13 cellular contexts compared by ENCODE assay signal in genomic region chr16:86585821-86586611, GRCh38. TPM values are rescaled to one million over a fixed set of nuclear protein-coding genes. Genes with fewer than 3 reads are reported as not detected.
DNase-seq lines count a peak whose midpoint lies in the region; ATAC-seq and TF ChIP-seq lines count a peak whose summit lies in the region.
"Had no signal": no experiment of that assay in that cellular context is flagged by ENCODE, and none has a peak within 500 bp of the region (broad histone marks: within the 10 kb centered on the region; RNA-seq: fewer than 3 reads in every experiment).

No MANE protein-coding gene starts in this region.

- peak overlapping the region; percentile 45; the same call in 1 of the 2 replicates for H2AFZ ChIP-seq in GM23248

- H3K36me3 ChIP-seq in GM23248 (ENCODE audit: low read depth) (no peaks in the 10 kb centered on the region), ascending aorta (peaks cover 0 to 3% of the 10 kb centered on the region in 2 donors), left ventricle myocardium inferior (no peaks in the 10 kb centered on the region)
- H3K36me3 ChIP-seq: Peyer's patch had no signal

- H3K9ac ChIP-seq in GM23248: peak overlapping the region; percentile 75

- H3K27me3 ChIP-seq in GM23248 (replicated peaks; ENCODE audit: insufficient read depth): no peaks in the 10 kb centered on the region
- no peaks in the 10 kb centered on the region for H3K27me3 ChIP-seq in ascending aorta
- peaks cover 76% of the 10 kb centered on the region for H3K27me3 ChIP-seq in left ventricle myocardium inferior (ENCODE audit: low read depth)
- H3K27me3 ChIP-seq: Peyer's patch had no signal

- 38 to 43% methylated on average over 10 of the region's 10 CpGs for WGBS in GM23248 (ENCODE audit: low coverage in 1 of 2, low lambda C conversion rate in 2 of 2, missing lambda C conversion rate in 2 of 2), 2 experiments

- H3K9me3 Mint-ChIP-seq in activated CD8-positive, alpha-beta memory T cell treated with anti-CD3 and anti-CD28 coated beads, Interleukin-2, amount 10 ng/mL, durations not matched to agents 7 days and 5 days (ENCODE audit: low read depth): no peaks in the 10 kb centered on the region

- H3K27ac ChIP-seq in GM23248: peak overlapping the region; percentile 97
- H3K27ac ChIP-seq in ascending aorta: peak overlapping the region; percentile 91 to 99
- peak overlapping the region; percentile 73 for H3K27ac ChIP-seq in left ventricle myocardium inferior (replicated peaks)
- H3K27ac ChIP-seq: VCaP had no signal

- no peak overlapping the region for H3K4me3 Mint-ChIP-seq in activated CD8-positive, alpha-beta memory T cell treated with anti-CD3 and anti-CD28 coated beads, Interleukin-2, amount 10 ng/mL, durations not matched to agents 7 days and 5 days

- TF ChIP-seq CTCF in ascending aorta (IDR thresholded peaks at IDR 0.05) (no peak), left ventricle myocardium inferior (IDR thresholded peaks at IDR 0.05; ENCODE audit: borderline replicate concordance) (no peak)

- no peaks in the 10 kb centered on the region for H4K20me1 ChIP-seq in GM23248 (ENCODE audit: insufficient read depth)

- ATAC-seq in stimulated activated naive CD8-positive, alpha-beta T cell treated with anti-CD3 and anti-CD28 coated beads, Interleukin-15, Interleukin-2, amounts not matched to agents 100 U/mL and 50 U/mL, for 24 hours: no peak
- ATAC-seq in activated CD8-positive, alpha-beta memory T cell treated with anti-CD3 and anti-CD28 coated beads, Interleukin-2, amount 10 ng/mL, durations not matched to agents 7 days and 5 days: no peak
- no peak for ATAC-seq in GM18517 (IDR thresholded peaks at IDR 0.05; ENCODE audit: unreplicated experiment)

- H3K79me2 ChIP-seq in GM23248 (ENCODE audit: insufficient read depth): peaks cover 29% of the 10 kb centered on the region

- no peaks in the 10 kb centered on the region for H3K4me1 Mint-ChIP-seq in activated CD8-positive, alpha-beta memory T cell treated with anti-CD3 and anti-CD28 coated beads, Interleukin-2, amount 10 ng/mL, durations not matched to agents 7 days and 5 days

- no peaks in the 10 kb centered on the region for H3K36me3 Mint-ChIP-seq in activated CD8-positive, alpha-beta memory T cell treated with anti-CD3 and anti-CD28 coated beads, Interleukin-2, amount 10 ng/mL, durations not matched to agents 7 days and 5 days

- H3K27me3 Mint-ChIP-seq in activated CD8-positive, alpha-beta memory T cell treated with anti-CD3 and anti-CD28 coated beads, Interleukin-2, amount 10 ng/mL, durations not matched to agents 7 days and 5 days: peaks cover 16% of the 10 kb centered on the region

- H3K9me2 ChIP-seq in GM23248 (ENCODE audit: insufficient read depth): 0 out of 2 replicates have a peak, but pooled peaks cover 13% of the 10 kb centered on the region

- intact Hi-C loops in ascending aorta (cut with DNase I): loop anchor here (2.0 kb wide), 1 partner anchor 23 kb away; no protein-coding TSS in a partner anchor
- intact Hi-C loops in left ventricle myocardium inferior (cut with micrococcal nuclease): no loop called here

- peaks cover 50% of the 10 kb centered on the region for H3F3A ChIP-seq in GM23248 (ENCODE audit: insufficient read depth)

- H3K4me3 ChIP-seq in GM23248 (peak overlapping the region; percentile 36), ascending aorta (peak overlapping the region in 1 of 2 donors; percentile 26), left ventricle myocardium inferior (no peak overlapping the region)
- H3K4me3 ChIP-seq: Peyer's patch had no signal

- H3K27ac Mint-ChIP-seq in activated CD8-positive, alpha-beta memory T cell treated with anti-CD3 and anti-CD28 coated beads, Interleukin-2, amount 10 ng/mL, durations not matched to agents 7 days and 5 days: no peak overlapping the region

- peak overlapping the region; percentile 63 for H3K4me2 ChIP-seq in GM23248 (ENCODE audit: unreplicated experiment)

- in situ Hi-C loops in GM23248 (cut with MboI): loop anchor here (10.0 kb wide), 1 partner anchor 169 kb away; no protein-coding TSS in a partner anchor

- H3K9me3 ChIP-seq in GM23248 (ENCODE audit: low read depth) (no peaks in the 10 kb centered on the region), ascending aorta (no peaks in the 10 kb centered on the region), left ventricle myocardium inferior (replicated peaks) (no peaks in the 10 kb centered on the region)
- H3K9me3 ChIP-seq: Peyer's patch had no signal

- peaks cover 70% of the 10 kb centered on the region for H3K4me1 ChIP-seq in GM23248 (ENCODE audit: insufficient read depth)
- peaks cover 29 to 85% of the 10 kb centered on the region in 2 donors for H3K4me1 ChIP-seq in ascending aorta
- no peaks in the 10 kb centered on the region for H3K4me1 ChIP-seq in left ventricle myocardium inferior
- H3K4me1 ChIP-seq: Peyer's patch had no signal

- DNase-seq in GM23248 (peak; percentile 94), ascending aorta (ENCODE audit: low spot score in 2 of 2) (peak in 1 of 2 donors; percentile 91), left ventricle myocardium inferior (no peak), stromal cell of bone marrow (ENCODE audit: low read depth) (peak; percentile 89), iPS-NIHi11 (ENCODE audit: low spot score) (no peak)
- DNase-seq in stimulated activated naive CD8-positive, alpha-beta T cell treated with anti-CD3 and anti-CD28 coated beads, Interleukin-15, Interleukin-2, amounts not matched to agents 100 U/mL and 50 U/mL, for 24 hours: no peak
- no peak for DNase-seq in activated CD8-positive, alpha-beta memory T cell treated with anti-CD3 and anti-CD28 coated beads, Interleukin-2, amount 10 ng/mL, durations not matched to agents 7 days and 5 days
- DNase-seq: activated T-cell treated with anti-CD3 and anti-CD28 coated beads, Interleukin-2, amount 50 U/mL, for 1 hour; mesendoderm; NCI-H345; Peyer's patch had no signal

- CTCF ChIA-PET in activated CD8-positive, alpha-beta memory T cell treated with anti-CD3 and anti-CD28 coated beads, Interleukin-2, amount 10 ng/mL, durations not matched to agents 7 days and 5 days (lab: Charles Lee): interaction anchor here (1.3 kb wide), 1 partner anchor 288 kb away, joined by 3 read pairs; no protein-coding TSS in a partner anchor

RNA-seq across cellular contexts. Expression of gene FOXL1, which starts 7.7 kb away (rescaled TPM):
- total RNA-seq in GM23248 (2014; rRNA removed; shearing (Covaris generic)): 13.0 and 14.5 TPM in 2 replicates
- polyA plus RNA-seq in GM23248 (2016; fragmentation: Nextera tagmentation; extraction: Ambion mirVana): 4.7 and 4.9 TPM in 2 replicates
- 35.7 TPM for total RNA-seq in ascending aorta
- total RNA-seq in left ventricle myocardium inferior: 0.38 TPM
- total RNA-seq in activated CD8-positive, alpha-beta memory T cell treated with anti-CD3 and anti-CD28 coated beads, Interleukin-2, amount 10 ng/mL, durations not matched to agents 7 days and 5 days: not detected

RNA-seq across cellular contexts. Expression of gene FOXC2, which starts 19.4 kb away (rescaled TPM):
- 0.51 and 1.2 TPM in 2 replicates for total RNA-seq in GM23248 (2014; rRNA removed; shearing (Covaris generic))
- 2.5 and 3.0 TPM in 2 replicates for polyA plus RNA-seq in GM23248 (2016; fragmentation: Nextera tagmentation; extraction: Ambion mirVana)
- total RNA-seq in ascending aorta (57.2 TPM), left ventricle myocardium inferior (1.5 TPM)
- not detected for total RNA-seq in activated CD8-positive, alpha-beta memory T cell treated with anti-CD3 and anti-CD28 coated beads, Interleukin-2, amount 10 ng/mL, durations not matched to agents 7 days and 5 days

RNA-seq across cellular contexts. Expression of gene MTHFSD, which starts 31.0 kb away (rescaled TPM):
- 12.9 and 14.0 TPM in 2 replicates for total RNA-seq in GM23248 (2014; rRNA removed; shearing (Covaris generic))
- polyA plus RNA-seq in GM23248 (2016; fragmentation: Nextera tagmentation; extraction: Ambion mirVana): 12.4 and 14.0 TPM in 2 replicates
- total RNA-seq in ascending aorta: 44.1 TPM
- total RNA-seq in left ventricle myocardium inferior: 10.2 TPM
- 10 to 100 TPM; 23.2 to 25.3 TPM for total RNA-seq in activated CD8-positive, alpha-beta memory T cell treated with anti-CD3 and anti-CD28 coated beads, Interleukin-2, amount 10 ng/mL, durations not matched to agents 7 days and 5 days

Comparison
In these comparisons a context has a peak if more than half of its experiments do, and no peak if none do; other contexts are left out.
1. DNase-seq: peak in GM23248 (single experiment) and stromal cell of bone marrow (single experiment); none in left ventricle myocardium inferior (single experiment), stimulated activated naive CD8-positive, alpha-beta T cell treated with anti-CD3 and anti-CD28 coated beads, Interleukin-15, Interleukin-2, amounts not matched to agents 100 U/mL and 50 U/mL, for 24 hours (single experiment), activated CD8-positive, alpha-beta memory T cell treated with anti-CD3 and anti-CD28 coated beads, Interleukin-2, amount 10 ng/mL, durations not matched to agents 7 days and 5 days (single experiment) and iPS-NIHi11 (single experiment).
2. RNA of gene FOXL1, which starts 7.7 kb away (total RNA-seq): 35.7 TPM in ascending aorta (single experiment) and 13.0 to 14.5 TPM in GM23248; 0.38 TPM in left ventricle myocardium inferior (single experiment) and not detected in activated CD8-positive, alpha-beta memory T cell treated with anti-CD3 and anti-CD28 coated beads, Interleukin-2, amount 10 ng/mL, durations not matched to agents 7 days and 5 days; every median in the first group is over 10 times any median in the second.
3. RNA of gene FOXC2, which starts 19.4 kb away (total RNA-seq): 57.2 TPM in ascending aorta (single experiment); 1.5 TPM in left ventricle myocardium inferior (single experiment), 0.51 to 1.2 TPM in GM23248 and not detected in activated CD8-positive, alpha-beta memory T cell treated with anti-CD3 and anti-CD28 coated beads, Interleukin-2, amount 10 ng/mL, durations not matched to agents 7 days and 5 days; every median in the first group is over 10 times any median in the second.
4. Peak in every context shown above with its lines, with median percentiles within 50 percentile points of each other: H3K27ac ChIP-seq.